Comparison of ENCODE assay signal across 1 cellular context in the genomic region with DNA sequence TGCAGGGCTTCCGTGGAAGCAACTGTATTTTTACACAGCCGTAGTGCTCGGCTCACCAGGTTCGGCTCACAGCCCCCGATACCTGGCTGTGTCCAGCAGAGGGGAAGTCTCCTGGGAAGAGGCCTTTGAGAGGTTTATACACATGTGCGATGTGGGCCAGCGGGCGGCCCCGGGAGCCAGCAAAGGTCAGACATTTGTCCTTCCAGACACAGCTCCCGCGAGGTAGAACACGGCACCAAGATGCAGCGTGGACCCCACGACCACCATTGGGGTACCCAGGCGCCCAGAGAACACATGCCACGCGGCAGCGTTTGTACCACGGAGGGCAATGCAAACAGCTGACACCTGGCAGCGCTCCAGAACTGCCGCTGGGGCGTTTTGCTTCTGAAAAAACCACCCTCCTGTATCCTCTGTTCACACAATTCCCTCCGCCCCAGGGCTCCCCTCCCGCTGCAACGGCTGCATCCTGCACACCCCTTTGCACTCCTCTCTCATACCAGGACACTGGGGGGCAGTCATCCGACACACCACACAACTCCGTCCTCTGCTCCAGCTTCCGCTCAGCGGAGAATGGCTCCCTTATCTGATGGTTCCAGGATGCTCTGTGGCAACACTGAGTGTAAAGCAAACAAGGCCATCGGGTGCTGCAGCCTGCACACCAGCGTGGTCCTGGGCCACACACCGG.
TF ChIP-seq lines count a peak whose summit lies in the region.

No MANE protein-coding gene starts in this region.

TF ChIP-seq in HepG2, 621 proteins besides CTCF, POLR2A, EP300 and RAD21 (continued from another document and continues in another):
- 0 out of 2 replicates have a peak, but pooled peaks have one; percentile 17 for TF ChIP-seq CHCHD3 (CRISPR knock-in tag; IDR thresholded peaks at IDR 0.05)
- TF ChIP-seq, protein P1, sequence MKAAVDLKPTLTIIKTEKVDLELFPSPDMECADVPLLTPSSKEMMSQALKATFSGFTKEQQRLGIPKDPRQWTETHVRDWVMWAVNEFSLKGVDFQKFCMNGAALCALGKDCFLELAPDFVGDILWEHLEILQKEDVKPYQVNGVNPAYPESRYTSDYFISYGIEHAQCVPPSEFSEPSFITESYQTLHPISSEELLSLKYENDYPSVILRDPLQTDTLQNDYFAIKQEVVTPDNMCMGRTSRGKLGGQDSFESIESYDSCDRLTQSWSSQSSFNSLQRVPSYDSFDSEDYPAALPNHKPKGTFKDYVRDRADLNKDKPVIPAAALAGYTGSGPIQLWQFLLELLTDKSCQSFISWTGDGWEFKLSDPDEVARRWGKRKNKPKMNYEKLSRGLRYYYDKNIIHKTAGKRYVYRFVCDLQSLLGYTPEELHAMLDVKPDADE (CRISPR knock-in tag; IDR thresholded peaks at IDR 0.05): no peak
- no peak for TF ChIP-seq ZFP36 (IDR thresholded peaks at IDR 0.05; ENCODE audit: borderline replicate concordance, low read depth, low read length, partially characterized antibody)
- no peak for TF ChIP-seq ZNF235 (CRISPR knock-in tag; IDR thresholded peaks at IDR 0.05; ENCODE audit: borderline replicate concordance)
- TF ChIP-seq ZSCAN31 (CRISPR knock-in tag; IDR thresholded peaks at IDR 0.05; ENCODE audit: low read depth): peak; percentile 46; the same call in 1 of the 2 replicates
- TF ChIP-seq, protein P2, sequence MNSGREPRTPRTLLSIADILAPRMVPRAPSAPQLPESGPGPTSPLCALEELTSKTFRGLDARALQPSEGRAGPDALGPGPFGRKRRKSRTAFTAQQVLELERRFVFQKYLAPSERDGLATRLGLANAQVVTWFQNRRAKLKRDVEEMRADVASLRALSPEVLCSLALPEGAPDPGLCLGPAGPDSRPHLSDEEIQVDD (CRISPR knock-in tag; IDR thresholded peaks at IDR 0.05; ENCODE audit: borderline replicate concordance): no peak
- no peak for TF ChIP-seq NFE2 (CRISPR knock-in tag; IDR thresholded peaks at IDR 0.05)
- peak; percentile 71; the same call in 1 of the 2 replicates for TF ChIP-seq TFAP4 (IDR thresholded peaks at IDR 0.05; ENCODE audit: borderline replicate concordance, low read depth)
- TF ChIP-seq ARID2 (CRISPR knock-in tag; IDR thresholded peaks at IDR 0.05; ENCODE audit: borderline replicate concordance): no peak
- TF ChIP-seq ZNF224 (CRISPR knock-in tag; IDR thresholded peaks at IDR 0.05): no peak; the same call in 1 of the 2 replicates
- TF ChIP-seq ZNF737 (CRISPR knock-in tag; IDR thresholded peaks at IDR 0.05; ENCODE audit: borderline replicate concordance): no peak
- no peak for TF ChIP-seq HNRNPLL (IDR thresholded peaks at IDR 0.05; ENCODE audit: low read depth, low read length, poor library complexity, severe bottlenecking)
- TF ChIP-seq BATF2 (CRISPR knock-in tag; IDR thresholded peaks at IDR 0.05): peak; percentile 80; the same call in 1 of the 2 replicates
- TF ChIP-seq SALL1 (CRISPR knock-in tag; IDR thresholded peaks at IDR 0.05): peak; percentile 100
- TF ChIP-seq YEATS2 (CRISPR knock-in tag; IDR thresholded peaks at IDR 0.05; ENCODE audit: borderline replicate concordance): peak; percentile 88
- TF ChIP-seq, protein P3, sequence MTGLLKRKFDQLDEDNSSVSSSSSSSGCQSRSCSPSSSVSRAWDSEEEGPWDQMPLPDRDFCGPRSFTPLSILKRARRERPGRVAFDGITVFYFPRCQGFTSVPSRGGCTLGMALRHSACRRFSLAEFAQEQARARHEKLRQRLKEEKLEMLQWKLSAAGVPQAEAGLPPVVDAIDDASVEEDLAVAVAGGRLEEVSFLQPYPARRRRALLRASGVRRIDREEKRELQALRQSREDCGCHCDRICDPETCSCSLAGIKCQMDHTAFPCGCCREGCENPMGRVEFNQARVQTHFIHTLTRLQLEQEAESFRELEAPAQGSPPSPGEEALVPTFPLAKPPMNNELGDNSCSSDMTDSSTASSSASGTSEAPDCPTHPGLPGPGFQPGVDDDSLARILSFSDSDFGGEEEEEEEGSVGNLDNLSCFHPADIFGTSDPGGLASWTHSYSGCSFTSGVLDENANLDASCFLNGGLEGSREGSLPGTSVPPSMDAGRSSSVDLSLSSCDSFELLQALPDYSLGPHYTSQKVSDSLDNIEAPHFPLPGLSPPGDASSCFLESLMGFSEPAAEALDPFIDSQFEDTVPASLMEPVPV (CRISPR knock-in tag; IDR thresholded peaks at IDR 0.05): peak; percentile 53; the same call in 1 of the 2 replicates
- TF ChIP-seq FOSL2 (CRISPR knock-in tag; IDR thresholded peaks at IDR 0.05): peak; percentile 94
- TF ChIP-seq RNF219 (CRISPR knock-in tag; IDR thresholded peaks at IDR 0.05): no peak
- TF ChIP-seq, protein P4, sequence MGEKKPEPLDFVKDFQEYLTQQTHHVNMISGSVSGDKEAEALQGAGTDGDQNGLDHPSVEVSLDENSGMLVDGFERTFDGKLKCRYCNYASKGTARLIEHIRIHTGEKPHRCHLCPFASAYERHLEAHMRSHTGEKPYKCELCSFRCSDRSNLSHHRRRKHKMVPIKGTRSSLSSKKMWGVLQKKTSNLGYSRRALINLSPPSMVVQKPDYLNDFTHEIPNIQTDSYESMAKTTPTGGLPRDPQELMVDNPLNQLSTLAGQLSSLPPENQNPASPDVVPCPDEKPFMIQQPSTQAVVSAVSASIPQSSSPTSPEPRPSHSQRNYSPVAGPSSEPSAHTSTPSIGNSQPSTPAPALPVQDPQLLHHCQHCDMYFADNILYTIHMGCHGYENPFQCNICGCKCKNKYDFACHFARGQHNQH (CRISPR knock-in tag; IDR thresholded peaks at IDR 0.05): peak; percentile 97
- peak; percentile 100 for TF ChIP-seq ZNF292 (CRISPR knock-in tag; IDR thresholded peaks at IDR 0.05; ENCODE audit: borderline replicate concordance, low read depth)
- TF ChIP-seq ZNF75D (CRISPR knock-in tag; IDR thresholded peaks at IDR 0.05; ENCODE audit: borderline replicate concordance): no peak
- TF ChIP-seq RELA (CRISPR knock-in tag; IDR thresholded peaks at IDR 0.05): no peak
- TF ChIP-seq, protein P5, sequence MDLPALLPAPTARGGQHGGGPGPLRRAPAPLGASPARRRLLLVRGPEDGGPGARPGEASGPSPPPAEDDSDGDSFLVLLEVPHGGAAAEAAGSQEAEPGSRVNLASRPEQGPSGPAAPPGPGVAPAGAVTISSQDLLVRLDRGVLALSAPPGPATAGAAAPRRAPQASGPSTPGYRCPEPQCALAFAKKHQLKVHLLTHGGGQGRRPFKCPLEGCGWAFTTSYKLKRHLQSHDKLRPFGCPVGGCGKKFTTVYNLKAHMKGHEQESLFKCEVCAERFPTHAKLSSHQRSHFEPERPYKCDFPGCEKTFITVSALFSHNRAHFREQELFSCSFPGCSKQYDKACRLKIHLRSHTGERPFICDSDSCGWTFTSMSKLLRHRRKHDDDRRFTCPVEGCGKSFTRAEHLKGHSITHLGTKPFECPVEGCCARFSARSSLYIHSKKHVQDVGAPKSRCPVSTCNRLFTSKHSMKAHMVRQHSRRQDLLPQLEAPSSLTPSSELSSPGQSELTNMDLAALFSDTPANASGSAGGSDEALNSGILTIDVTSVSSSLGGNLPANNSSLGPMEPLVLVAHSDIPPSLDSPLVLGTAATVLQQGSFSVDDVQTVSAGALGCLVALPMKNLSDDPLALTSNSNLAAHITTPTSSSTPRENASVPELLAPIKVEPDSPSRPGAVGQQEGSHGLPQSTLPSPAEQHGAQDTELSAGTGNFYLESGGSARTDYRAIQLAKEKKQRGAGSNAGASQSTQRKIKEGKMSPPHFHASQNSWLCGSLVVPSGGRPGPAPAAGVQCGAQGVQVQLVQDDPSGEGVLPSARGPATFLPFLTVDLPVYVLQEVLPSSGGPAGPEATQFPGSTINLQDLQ (CRISPR knock-in tag; IDR thresholded peaks at IDR 0.05): no peak
- no peak for TF ChIP-seq ATF1 (CRISPR knock-in tag; IDR thresholded peaks at IDR 0.05)
- peak; percentile 86 for TF ChIP-seq ESRRA (CRISPR knock-in tag; IDR thresholded peaks at IDR 0.05; ENCODE audit: low read depth)
- TF ChIP-seq, protein P6, sequence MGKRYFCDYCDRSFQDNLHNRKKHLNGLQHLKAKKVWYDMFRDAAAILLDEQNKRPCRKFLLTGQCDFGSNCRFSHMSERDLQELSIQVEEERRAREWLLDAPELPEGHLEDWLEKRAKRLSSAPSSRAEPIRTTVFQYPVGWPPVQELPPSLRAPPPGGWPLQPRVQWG (CRISPR knock-in tag; IDR thresholded peaks at IDR 0.05; ENCODE audit: borderline replicate concordance, low read depth): no peak
- TF ChIP-seq, protein P7, sequence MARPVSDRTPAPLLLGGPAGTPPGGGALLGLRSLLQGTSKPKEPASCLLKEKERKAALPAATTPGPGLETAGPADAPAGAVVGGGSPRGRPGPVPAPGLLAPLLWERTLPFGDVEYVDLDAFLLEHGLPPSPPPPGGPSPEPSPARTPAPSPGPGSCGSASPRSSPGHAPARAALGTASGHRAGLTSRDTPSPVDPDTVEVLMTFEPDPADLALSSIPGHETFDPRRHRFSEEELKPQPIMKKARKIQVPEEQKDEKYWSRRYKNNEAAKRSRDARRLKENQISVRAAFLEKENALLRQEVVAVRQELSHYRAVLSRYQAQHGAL (CRISPR knock-in tag; IDR thresholded peaks at IDR 0.05; ENCODE audit: not compliant biosample characterization): no peak
- peak; percentile 97; the same call in 1 of the 2 replicates for TF ChIP-seq ZBTB4 (CRISPR knock-in tag; IDR thresholded peaks at IDR 0.05; ENCODE audit: borderline replicate concordance)
- 0 out of 2 replicates have a peak, but pooled peaks have one; percentile 63 for TF ChIP-seq ZNF329 (CRISPR knock-in tag; IDR thresholded peaks at IDR 0.05; ENCODE audit: low read depth)
- TF ChIP-seq CC2D1A (CRISPR knock-in tag; IDR thresholded peaks at IDR 0.05): 0 out of 2 replicates have a peak, but pooled peaks have one; percentile 65
- no peak for TF ChIP-seq ZNF709 (CRISPR knock-in tag; IDR thresholded peaks at IDR 0.05)
- no peak for TF ChIP-seq ZNF260 (CRISPR knock-in tag; IDR thresholded peaks at IDR 0.05; ENCODE audit: borderline replicate concordance, low read depth)
- TF ChIP-seq KLF6 (CRISPR knock-in tag; IDR thresholded peaks at IDR 0.05): 0 out of 2 replicates have a peak, but pooled peaks have one; percentile 60
- no peak for TF ChIP-seq MBD4 (IDR thresholded peaks at IDR 0.05; ENCODE audit: borderline replicate concordance, low read length)
- 0 out of 2 replicates have a peak, but pooled peaks have one; percentile 75 for TF ChIP-seq HOXA7 (CRISPR knock-in tag; IDR thresholded peaks at IDR 0.05)
- TF ChIP-seq IRF2 (CRISPR knock-in tag; IDR thresholded peaks at IDR 0.05): peak; percentile 98
- no peak for TF ChIP-seq SNAI1 (CRISPR knock-in tag; IDR thresholded peaks at IDR 0.05; ENCODE audit: borderline replicate concordance)
- no peak for TF ChIP-seq RFXANK (CRISPR knock-in tag; IDR thresholded peaks at IDR 0.05)
- peak; percentile 84; the same call in 1 of the 2 replicates for TF ChIP-seq ZNF792 (CRISPR knock-in tag; IDR thresholded peaks at IDR 0.05)
- TF ChIP-seq NPAS2 (CRISPR knock-in tag; IDR thresholded peaks at IDR 0.05; ENCODE audit: borderline replicate concordance): no peak
- TF ChIP-seq ZNF510 (CRISPR knock-in tag; IDR thresholded peaks at IDR 0.05; ENCODE audit: low read depth): 0 out of 2 replicates have a peak, but pooled peaks have one; percentile 73
